Comparison of ENCODE assay signal across 9 cellular contexts in genomic region chr17:49836111-49837030, GRCh38. TPM values are rescaled to one million over a fixed set of nuclear protein-coding genes. Genes with fewer than 3 reads are reported as not detected.
DNase-seq lines count a peak whose midpoint lies in the region; ATAC-seq and TF ChIP-seq lines count a peak whose summit lies in the region.
"Had no signal": no experiment of that assay in that cellular context is flagged by ENCODE, and none has a peak within 500 bp of the region (broad histone marks: within the 10 kb centered on the region; RNA-seq: fewer than 3 reads in every experiment).

No MANE protein-coding gene starts in this region.

- no peaks in the 10 kb centered on the region for H3K9me3 ChIP-seq in gastrocnemius medialis

- no peaks in the 10 kb centered on the region for H3K27me3 ChIP-seq in gastrocnemius medialis

- TF ChIP-seq CTCF in VCaP (conservative IDR thresholded peaks at IDR 0.05): no peak
- no peak for TF ChIP-seq CTCF in gastrocnemius medialis (IDR thresholded peaks at IDR 0.05 in 4 of 5, conservative IDR thresholded peaks at IDR 0.05 in 1 of 5)

- no peaks in the 10 kb centered on the region for H3K36me3 ChIP-seq in gastrocnemius medialis

- H3K27ac ChIP-seq in VCaP: peak overlapping the region; percentile 91
- H3K27ac ChIP-seq in gastrocnemius medialis: peak overlapping the region in 3 of 4 donors; percentile 33 to 75 (median 63)

- in situ Hi-C loops in G401 (cut with HindIII; ENCODE audit: low sequenced_read_pairs): no loop called here
- in situ Hi-C loops in gastrocnemius medialis (cut with MboI; ENCODE audit: low sequenced_read_pairs in 4 of 4): no loop called here

- intact Hi-C loops in left cardiac atrium (cut with DNase I) (no loop called here), gastrocnemius medialis (cut with DNase I; ENCODE audit: low total_unique reads) (no loop called here)

- H3K4me1 ChIP-seq in gastrocnemius medialis: peaks cover 18 to 37% of the 10 kb centered on the region in 2 donors

- peak; percentile 33 for DNase-seq in G401 (ENCODE audit: low spot score)
- DNase-seq in left cardiac atrium: no peak
- no peak for DNase-seq in gastrocnemius medialis
- DNase-seq in DMS 273 (lab: John Stamatoyannopoulos, UW; ENCODE audit: unreplicated experiment): no peak
- DNase-seq in activated CD8-positive, alpha-beta memory T cell treated with anti-CD3 and anti-CD28 coated beads, Interleukin-2, amount 50 U/mL, for 48 hours: no peak
- DNase-seq: activated CD4-positive, alpha-beta T cell treated with anti-CD3 and anti-CD28 coated beads for 48 hours; stimulated activated CD4-positive, alpha-beta T cell treated with anti-CD3 and anti-CD28 coated beads, Interleukin-2, amount 100 ng/mL, for 24 hours had no signal

- no peak for TF ChIP-seq POLR2A in gastrocnemius medialis (IDR thresholded peaks at IDR 0.05)

- no peak overlapping the region for H3K4me3 ChIP-seq in gastrocnemius medialis

- peak; percentile 42 to 53 for ATAC-seq in left cardiac atrium
- peak; percentile 57 to 75 for ATAC-seq in gastrocnemius medialis
- ATAC-seq in GM19397 (IDR thresholded peaks at IDR 0.05; ENCODE audit: unreplicated experiment): no peak

RNA-seq across cellular contexts. Expression of gene TAC4, which starts 11.5 kb away (rescaled TPM):
- 0.92 TPM in 1 of 2 replicates, not detected in the other for total RNA-seq in G401 (2014; rRNA removed; shearing (Covaris generic))
- total RNA-seq in left cardiac atrium (not detected), gastrocnemius medialis (not detected)

RNA-seq across cellular contexts. Expression of gene KAT7, which starts 47.9 kb away (rescaled TPM):
- total RNA-seq in G401 (2014; rRNA removed; shearing (Covaris generic)): 28.2 and 35.8 TPM in 2 replicates
- total RNA-seq in left cardiac atrium: 10 to 100 TPM; 47.5 to 49.0 TPM
- 10 to 100 TPM; 32.6 to 49.8 (median 45.2) TPM for total RNA-seq in gastrocnemius medialis
